In genomic region chr5:83527722-83528438, GRCh38 we compare ENCODE assay signal across 25 cellular contexts. TPM values are rescaled to one million over a fixed set of nuclear protein-coding genes. Genes with fewer than 3 reads are reported as not detected.
DNase-seq lines count a peak whose midpoint lies in the region; ATAC-seq and TF ChIP-seq lines count a peak whose summit lies in the region.
"Had no signal": no experiment of that assay in that cellular context is flagged by ENCODE, and none has a peak within 500 bp of the region (broad histone marks: within the 10 kb centered on the region; RNA-seq: fewer than 3 reads in every experiment).

No MANE protein-coding gene starts in this region.

- DNase-seq in NCI-H82 (lab: John Stamatoyannopoulos, UW): peak; percentile 24
- no peak for DNase-seq in NCI-H82 treated with DMSO at 0.1 percent for 48 hours (lab: John Stamatoyannopoulos, UW; ENCODE audit: unreplicated experiment)
- DNase-seq in nephron progenitor cell: no peak
- no peak for DNase-seq in cerebellar cortex (ENCODE audit: low spot score)
- DNase-seq in left lobe of liver (ENCODE audit: low spot score): no peak
- no peak for DNase-seq in aorta
- DNase-seq: Calu3, DMS153, DND-41, HCEC 1CT, Kasumi-1, NCI-H1092 treated with DMSO at 0.1 percent for 48 hours, NCI-H1436, NCI-H187 treated with DMSO at 0.1 percent for 48 hours, NCI-H2107, NCI-H524 treated with DMSO at 0.1 percent for 48 hours, NCI-H774, RPMI8226, SHP77 had no signal

- H3K27ac Mint-ChIP-seq in brain (peak overlapping the region in 3 of 5 experiments; percentile 43 to 76 (median 62)), nephron progenitor cell (peak overlapping the region; percentile 9)
- H3K27ac Mint-ChIP-seq: B cell had no signal

- H3K4me1 Mint-ChIP-seq in brain: peaks cover 55% of the 10 kb centered on the region
- H3K4me1 Mint-ChIP-seq in nephron progenitor cell: no peaks in the 10 kb centered on the region
- H3K4me1 Mint-ChIP-seq: B cell had no signal

- no peaks in the 10 kb centered on the region for H3K27me3 Mint-ChIP-seq in brain
- no peaks in the 10 kb centered on the region for H3K27me3 Mint-ChIP-seq in nephron progenitor cell (ENCODE audit: low read depth, poor library complexity)
- H3K27me3 Mint-ChIP-seq: B cell had no signal

- H3K27ac ChIP-seq in aorta (ENCODE audit: low read depth in 1 of 2, low read length in 2 of 2): no peak overlapping the region
- H3K27ac ChIP-seq: 22Rv1, C4-2B, HL-60 had no signal

- TF ChIP-seq CTCF in brain (conservative IDR thresholded peaks at IDR 0.05): no peak
- no peak for TF ChIP-seq CTCF in nephron progenitor cell (IDR thresholded peaks at IDR 0.05)

- H3K27me3 ChIP-seq in aorta (ENCODE audit: control insufficient read depth in 1 of 2, insufficient read depth in 2 of 2, low read length in 1 of 2): no peaks in the 10 kb centered on the region

- H3K4me1 ChIP-seq in aorta (ENCODE audit: control insufficient read depth in 1 of 2, insufficient read depth in 2 of 2, low read length in 2 of 2): no peaks in the 10 kb centered on the region

- H3K4me3 Mint-ChIP-seq in brain (no peak overlapping the region), nephron progenitor cell (no peak overlapping the region)
- H3K4me3 Mint-ChIP-seq: B cell had no signal

- ATAC-seq in left lobe of liver: no peak
- ATAC-seq in aorta (ENCODE audit: low FRiP score): no peak
- ATAC-seq: HepG2 had no signal

- intact Hi-C loops in aorta (cut with DNase I): no loop called here

- WGBS in aorta, 2 donors: 66 to 68% methylated on average over 4 of the region's 4 CpGs

- H3K36me3 ChIP-seq in aorta (ENCODE audit: control insufficient read depth in 1 of 2, insufficient read depth in 2 of 2, low read length in 1 of 2): no peaks in the 10 kb centered on the region

- H3K9me3 Mint-ChIP-seq in brain (no peaks in the 10 kb centered on the region), nephron progenitor cell (no peaks in the 10 kb centered on the region)

- H3K4me3 ChIP-seq in aorta (ENCODE audit: low read length in 2 of 2): no peak overlapping the region

- no peaks in the 10 kb centered on the region for H3K9me3 ChIP-seq in aorta (ENCODE audit: control insufficient read depth, low read length)

- peaks cover 63% of the 10 kb centered on the region for H3K36me3 Mint-ChIP-seq in brain
- peaks cover 58% of the 10 kb centered on the region for H3K36me3 Mint-ChIP-seq in nephron progenitor cell (ENCODE audit: low read depth)

RNA-seq across cellular contexts. Expression of gene VCAN, which starts 56.3 kb away (rescaled TPM):
- polyA plus RNA-seq in brain (ENCODE audit: insufficient read depth, low read depth, low replicate concordance): 7.3 TPM
- 2.3 TPM for total RNA-seq in left lobe of liver
- 100 to 1,000 TPM; 513 to 849 TPM for total RNA-seq in aorta
- polyA plus RNA-seq in aorta: 100 to 1,000 TPM in 1 of 2 donors, 10 to 100 TPM in 1; 21.5 to 443 TPM
- total RNA-seq: B cell had no signal

Comparison
In these comparisons a context has a peak if more than half of its experiments do, and no peak if none do; other contexts are left out.
1. RNA of gene VCAN, which starts 56.3 kb away (total RNA-seq): 513 to 849 TPM in aorta; 2.3 TPM in left lobe of liver (single experiment); every median in the first group is over 100 times any median in the second.